ENCODE assay signal across 9 cellular contexts in the genomic region with DNA sequence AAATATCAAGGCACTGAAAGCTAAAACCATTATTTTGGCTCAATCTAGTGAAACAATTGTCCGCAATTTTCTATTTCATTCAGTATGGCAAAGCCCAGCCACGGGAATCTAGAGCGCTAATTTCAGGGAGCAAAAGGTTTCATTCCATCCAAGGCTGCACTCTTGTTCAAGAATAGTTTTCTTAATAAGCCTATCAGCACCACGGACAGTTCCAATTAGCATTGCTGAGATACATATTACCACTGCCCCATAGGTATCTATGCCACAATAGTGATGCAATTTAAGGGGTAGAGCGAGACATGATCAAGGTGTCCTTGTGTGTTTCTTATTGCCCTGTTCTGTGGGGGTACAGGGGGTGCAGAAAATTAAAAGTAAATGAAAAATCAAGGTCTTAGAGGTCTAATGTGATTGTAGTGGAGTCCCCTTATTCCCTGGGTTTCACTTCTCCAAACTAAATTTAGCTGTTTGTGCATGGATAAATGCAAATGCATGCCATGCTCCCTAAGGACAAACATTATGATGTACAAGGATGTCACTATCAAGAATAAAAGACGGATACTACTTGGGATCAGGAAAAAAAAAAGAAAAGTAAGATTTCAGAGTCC. TPM values are rescaled to one million over a fixed set of nuclear protein-coding genes. Genes with fewer than 3 reads are reported as not detected.
DNase-seq lines count a peak whose midpoint lies in the region; ATAC-seq and TF ChIP-seq lines count a peak whose summit lies in the region.
"Had no signal": no experiment of that assay in that cellular context is flagged by ENCODE, and none has a peak within 500 bp of the region (broad histone marks: within the 10 kb centered on the region; RNA-seq: fewer than 3 reads in every experiment).

No MANE protein-coding gene starts in this region.

- no peaks in the 10 kb centered on the region for H3K27me3 Mint-ChIP-seq in neural progenitor cell (ENCODE audit: insufficient read depth, low read depth)

- POLR2A ChIA-PET in PC-3 (lab: Charles Lee; ENCODE audit: unreplicated experiment), result interaction anchor here (0.6 kb wide), 1 partner anchor 41 kb away, joined by 5 read pairs; no protein-coding TSS in a partner anchor

- H3K9me2 ChIP-seq in PC-3 (replicated peaks; ENCODE audit: low read length), result no peaks in the 10 kb centered on the region

- no peak overlapping the region for H3K4me3 Mint-ChIP-seq in neural progenitor cell

- H2AFZ ChIP-seq in PC-3 (ENCODE audit: low read length) (no peak overlapping the region), neural progenitor cell (replicated peaks) (no peak overlapping the region)

- H3K9me3 ChIP-seq in PC-3 (ENCODE audit: low read length) (no peaks in the 10 kb centered on the region), neural progenitor cell (ENCODE audit: low read depth) (no peaks in the 10 kb centered on the region), upper lobe of right lung (no peaks in the 10 kb centered on the region)
- H3K9me3 ChIP-seq: pancreas had no signal

- H3F3A ChIP-seq in PC-3 (ENCODE audit: low read length, unreplicated experiment) (no peaks in the 10 kb centered on the region), neural progenitor cell (ENCODE audit: low read depth) (no peaks in the 10 kb centered on the region)

- peaks cover 2% of the 10 kb centered on the region for H3K4me1 Mint-ChIP-seq in neural progenitor cell

- TF ChIP-seq CTCF in PC-3 (conservative IDR thresholded peaks at IDR 0.05; ENCODE audit: low read depth, low read length) (no peak), epithelial cell of esophagus (IDR thresholded peaks at IDR 0.05; ENCODE audit: insufficient read depth, low read depth, low read length, missing control alignments) (no peak), neural progenitor cell (IDR thresholded peaks at IDR 0.05) (no peak), upper lobe of right lung (IDR thresholded peaks at IDR 0.05) (no peak)

- no peak overlapping the region for H3K4me2 ChIP-seq in PC-3 (ENCODE audit: low read length)
- H3K4me2 ChIP-seq in neural progenitor cell, result no peak overlapping the region
- H3K4me2 ChIP-seq: KMS-11 had no signal

- peak; percentile 22 for DNase-seq in HS-27A (ENCODE audit: low read depth)
- DNase-seq in PC-3, result peak; percentile 59
- DNase-seq in epithelial cell of esophagus (ENCODE audit: low read depth), result peak; percentile 85
- peak; percentile 88 for DNase-seq in neural progenitor cell (ENCODE audit: low spot score)
- DNase-seq in anterior cingulate cortex (lab: John Stamatoyannopoulos, UW), result no peak
- no peak for DNase-seq in upper lobe of right lung
- DNase-seq: pancreas had no signal

- no TSS peak for BruUV-seq in PC-3 (replicated peaks; lab: Mats Ljungman, UMichigan)

- H3K36me3 ChIP-seq in PC-3 (ENCODE audit: low read depth, low read length) (no peaks in the 10 kb centered on the region), neural progenitor cell (no peaks in the 10 kb centered on the region), upper lobe of right lung (no peaks in the 10 kb centered on the region)
- H3K36me3 ChIP-seq: pancreas had no signal

- H3K9ac ChIP-seq in PC-3 (ENCODE audit: low read length) (no peak overlapping the region), neural progenitor cell (no peak overlapping the region)
- H3K9ac ChIP-seq: KMS-11 had no signal

- H3K27ac ChIP-seq in PC-3 (ENCODE audit: low read length) (no peak overlapping the region), neural progenitor cell (no peak overlapping the region), upper lobe of right lung (no peak overlapping the region)
- H3K27ac ChIP-seq: KMS-11, pancreas had no signal

- H3K79me2 ChIP-seq in PC-3 (ENCODE audit: low read length) (no peaks in the 10 kb centered on the region), neural progenitor cell (ENCODE audit: low read depth) (no peaks in the 10 kb centered on the region)

- H4K20me1 ChIP-seq in PC-3 (ENCODE audit: low read length) (no peaks in the 10 kb centered on the region), neural progenitor cell (ENCODE audit: low read depth) (no peaks in the 10 kb centered on the region)

- H3K9me3 Mint-ChIP-seq in neural progenitor cell, result no peaks in the 10 kb centered on the region

- no peaks in the 10 kb centered on the region for H3K36me3 Mint-ChIP-seq in neural progenitor cell

- H3K27me3 ChIP-seq in PC-3 (ENCODE audit: low read length), result no peaks in the 10 kb centered on the region
- no peaks in the 10 kb centered on the region for H3K27me3 ChIP-seq in neural progenitor cell
- no peaks in the 10 kb centered on the region for H3K27me3 ChIP-seq in upper lobe of right lung
- H3K27me3 ChIP-seq: pancreas had no signal

- CTCF ChIA-PET in PC-3 (lab: Charles Lee), result no interaction called here

- H3K4me1 ChIP-seq in PC-3 (ENCODE audit: insufficient read depth, low read length), result no peaks in the 10 kb centered on the region
- H3K4me1 ChIP-seq in neural progenitor cell, result no peaks in the 10 kb centered on the region
- no peaks in the 10 kb centered on the region for H3K4me1 ChIP-seq in upper lobe of right lung
- H3K4me1 ChIP-seq: pancreas had no signal

- no peak overlapping the region for H3K27ac Mint-ChIP-seq in neural progenitor cell

- ATAC-seq in PC-3, result peak; percentile 46; the same call in 1 of the 2 replicates
- no peak for ATAC-seq in upper lobe of right lung
- no peak for ATAC-seq in HG03521 (IDR thresholded peaks at IDR 0.05; ENCODE audit: unreplicated experiment)
- ATAC-seq: pancreas had no signal

- H3K4me3 ChIP-seq in PC-3 (ENCODE audit: low read length) (no peak overlapping the region), epithelial cell of esophagus (ENCODE audit: low read length) (no peak overlapping the region), neural progenitor cell (no peak overlapping the region), upper lobe of right lung (no peak overlapping the region)
- H3K4me3 ChIP-seq: pancreas had no signal

- intact Hi-C loops in PC-3 (cut with micrococcal nuclease) (no loop called here), upper lobe of right lung (cut with DNase I) (no loop called here)

RNA-seq across cellular contexts. Expression of a gene that starts 45.5 kb away (rescaled TPM):
- total RNA-seq in PC-3 (2014; rRNA removed) (8.2 and 9.8 TPM in 2 replicates), neural progenitor cell (ENCODE audit: low replicate concordance) (6.3 and 6.9 TPM in 2 replicates), upper lobe of right lung (4.0 TPM)

Comparison
In these comparisons a context has a peak if more than half of its experiments do, and no peak if none do; other contexts are left out.
1. DNase-seq: peak in HS-27A (single experiment), PC-3 (single experiment), epithelial cell of esophagus (single experiment) and neural progenitor cell (single experiment); none in anterior cingulate cortex (0 of 58) and upper lobe of right lung (single experiment).